In genomic region chr15:62272290-62272689, GRCh38 we compare ENCODE assay signal across 27 cellular contexts.
"Had no signal": no experiment of that assay in that cellular context is flagged by ENCODE, and none has a peak within 500 bp of the region (broad histone marks: within the 10 kb centered on the region; RNA-seq: fewer than 3 reads in every experiment).

No MANE protein-coding gene starts in this region.

- H3K4me1 ChIP-seq: stomach, suprapubic skin, testis, thyroid gland, tibial artery, tibial nerve, transverse colon, upper lobe of left lung, upper lobe of right lung, uterus, vagina had no signal

- H3K9me3 ChIP-seq: testis, thyroid gland had no signal

- FAIRE-seq: urothelium cell line had no signal

- H3K4me3 ChIP-seq: stomach, suprapubic skin, testis, thoracic aorta, thyroid gland, tibial artery, tibial nerve, transverse colon, upper lobe of left lung, upper lobe of right lung, uterus, vagina had no signal

- DNase-seq: stimulated activated CD4-positive, alpha-beta T cell treated with anti-CD3 and anti-CD28 coated beads, Interleukin-2, amount 100 ng/mL, for 48 hours; stimulated activated CD4-positive, alpha-beta T cell treated with anti-CD3 and anti-CD28 coated beads, Interleukin-4, amount 100 ng/mL, for 1 hour; stimulated activated CD4-positive, alpha-beta T cell treated with anti-CD3 and anti-CD28 coated beads, Interleukin-4, amount 100 ng/mL, for 24 hours; stimulated activated CD4-positive, alpha-beta T cell treated with anti-CD3 and anti-CD28 coated beads, Interleukin-4, amount 100 ng/mL, for 4 hours; stimulated activated CD8-positive, alpha-beta memory T cell treated with anti-CD3 and anti-CD28 coated beads, Interleukin-4, amount 100 ng/mL, for 48 hours; stimulated activated naive B cell treated with anti-CD40 and anti-IgM and Interleukin-4, amounts not matched to agents 10 μg/mL and 1 μg/mL and 100 μg/mL, for 72 hours; stimulated activated naive CD4-positive, alpha-beta T cell; stimulated activated naive CD4-positive, alpha-beta T cell treated with Interleukin-2 at 50 U/mL for 16 hours; stimulated activated naive CD8-positive, alpha-beta T cell treated with anti-CD3 and anti-CD28 coated beads, Interleukin-15, amount 100 ng/mL, for 72 hours; stimulated activated naive CD8-positive, alpha-beta T cell treated with anti-CD3 and anti-CD28 coated beads, Interleukin-15, Interleukin-2, amounts not matched to agents 100 U/mL and 50 U/mL, for 24 hours; stomach; substantia nigra; testis; thyroid gland; tibial artery; transverse colon; trophoblast cell; upper lobe of left lung; upper lobe of right lung; uterus had no signal

- H3K27ac ChIP-seq: stomach, suprapubic skin, testis, thoracic aorta, thyroid gland, tibial artery, tibial nerve, transverse colon, upper lobe of left lung, upper lobe of right lung, uterus, vagina had no signal

- ATAC-seq: stimulated activated effector memory CD8-positive, alpha-beta T cell treated with anti-CD3 and anti-CD28 coated beads, Interleukin-12 subunit alpha, Interleukin-12 subunit beta, amount 100 ng/mL, for 72 hours; stimulated activated memory B cell treated with anti-CD40 and anti-IgM and Interleukin-4, amounts not matched to agents 10 μg/mL and 1 μg/mL and 100 μg/mL, for 72 hours; stimulated activated naive B cell treated with anti-CD40 and anti-IgM and Interleukin-4, amounts not matched to agents 10 μg/mL and 1 μg/mL and 100 μg/mL, for 72 hours; stimulated activated naive CD8-positive, alpha-beta T cell treated with anti-CD3 and anti-CD28 coated beads, Interleukin-15, amount 100 ng/mL, for 72 hours; stimulated activated naive CD8-positive, alpha-beta T cell treated with anti-CD3 and anti-CD28 coated beads, Interleukin-15, Interleukin-2, amounts not matched to agents 100 U/mL and 50 U/mL, for 24 hours; upper lobe of right lung had no signal
